8 cellular contexts compared by ENCODE assay signal in genomic region chr4:139030614-139031235, GRCh38. TPM values are rescaled to one million over a fixed set of nuclear protein-coding genes. Genes with fewer than 3 reads are reported as not detected.
A peak's percentile ranks its signal among the peaks of the same experiment; 100 is the strongest.
DNase-seq lines count a peak whose midpoint lies in the region; ATAC-seq, FAIRE-seq and TF ChIP-seq lines count a peak whose summit lies in the region.

No MANE protein-coding gene starts in this region.

- ATAC-seq in GM21717 (IDR thresholded peaks at IDR 0.05; ENCODE audit: unreplicated experiment): peak; percentile 67
- ATAC-seq in pancreas: peak; percentile 39 to 83 (median 76)
- ATAC-seq in upper lobe of left lung (ENCODE audit: low FRiP score in 2 of 2): peak; percentile 71 to 87

- TF ChIP-seq CTCF in LNCaP clone FGC (IDR thresholded peaks at IDR 0.05; ENCODE audit: control insufficient read depth, extremely low read depth, insufficient read depth) (peak; percentile 91), pancreas (IDR thresholded peaks at IDR 0.05) (peak; percentile 56 to 70 (median 61)), upper lobe of left lung (IDR thresholded peaks at IDR 0.05) (peak; percentile 36 to 86 (median 72))

- peaks cover 8% of the 10 kb centered on the region; the same call in 1 of the 2 replicates for H3K4me1 ChIP-seq in SJCRH30
- H3K4me1 ChIP-seq in pancreas: peaks cover 9 to 11% (median 9%) of the 10 kb centered on the region in 3 donors
- peaks cover 0 to 7% (median 3%) of the 10 kb centered on the region in 4 donors for H3K4me1 ChIP-seq in upper lobe of left lung

- TF ChIP-seq EP300 in upper lobe of left lung (IDR thresholded peaks at IDR 0.05): no peak

- intact Hi-C loops in pancreas (cut with DNase I): loop anchor here in 1 of 3 donors (10.0 kb wide), 1 partner anchor 264 kb away; no protein-coding TSS in a partner anchor

- H3K9me3 ChIP-seq in SJCRH30 (replicated peaks) (no peaks in the 10 kb centered on the region), pancreas (no peaks in the 10 kb centered on the region), upper lobe of left lung (no peaks in the 10 kb centered on the region)

- peak; percentile 33 for DNase-seq in DMS79 treated with DMSO at 0.1 percent for 48 hours (lab: John Stamatoyannopoulos, UW)
- DNase-seq in LNCaP clone FGC (ENCODE audit: low read depth): peak; percentile 76
- DNase-seq in SJCRH30: peak; percentile 51 to 86
- DNase-seq in activated gamma-delta T cell treated with anti-CD3 and anti-CD28 coated beads, Interleukin-2, amount 50 U/mL, for 16 hours (ENCODE audit: low read depth): peak; percentile 65
- DNase-seq in frontal cortex (ENCODE audit: low spot score in 2 of 2): peak; percentile 47 to 71
- peak in 4 of 6 donors; percentile 56 to 78 (median 66) for DNase-seq in pancreas
- DNase-seq in upper lobe of left lung: peak in 1 of 2 donors; percentile 74

- H3K27ac ChIP-seq in SJCRH30 (no peak overlapping the region), pancreas (no peak overlapping the region), upper lobe of left lung (no peak overlapping the region)

- FAIRE-seq in frontal cortex (lab: Jason Lieb, UNC) (peak; percentile 10), pancreas (lab: Jason Lieb, UNC) (peak; percentile 20)

- H3K27me3 ChIP-seq in SJCRH30 (no peaks in the 10 kb centered on the region), pancreas (no peaks in the 10 kb centered on the region), upper lobe of left lung (no peaks in the 10 kb centered on the region)

- H3K4me3 ChIP-seq in LNCaP clone FGC (ENCODE audit: low read depth, low read length) (no peak overlapping the region), SJCRH30 (no peak overlapping the region), pancreas (no peak overlapping the region), upper lobe of left lung (no peak overlapping the region)

- WGBS in pancreas, 2 donors: 36 to 38% methylated on average over 14 of the region's 14 CpGs
- WGBS in upper lobe of left lung, 2 donors: 35 to 46% methylated on average over 14 of the region's 14 CpGs

- TF ChIP-seq POLR2A in upper lobe of left lung (IDR thresholded peaks at IDR 0.05): no peak

- H3K36me3 ChIP-seq in SJCRH30: peaks cover 3% of the 10 kb centered on the region; the same call in 1 of the 2 replicates
- no peaks in the 10 kb centered on the region for H3K36me3 ChIP-seq in pancreas
- no peaks in the 10 kb centered on the region for H3K36me3 ChIP-seq in upper lobe of left lung

RNA-seq across cellular contexts. Expression of gene NOCT, which starts 15.1 kb away (rescaled TPM):
- 12.8 and 13.8 TPM in 2 replicates for total RNA-seq in SJCRH30 (2014; rRNA removed; shearing (Covaris generic))
- total RNA-seq in frontal cortex (33.8 TPM), pancreas (1 to 10 TPM; 2.0 to 4.4 (median 3.3) TPM), upper lobe of left lung (10 to 100 TPM in 1 of 6 donors, 1 to 10 TPM in 5; 1.9 to 14.3 (median 4.7) TPM)
- 1 to 10 TPM; 1.6 to 3.0 TPM for polyA plus RNA-seq in pancreas
